In the genomic region with DNA sequence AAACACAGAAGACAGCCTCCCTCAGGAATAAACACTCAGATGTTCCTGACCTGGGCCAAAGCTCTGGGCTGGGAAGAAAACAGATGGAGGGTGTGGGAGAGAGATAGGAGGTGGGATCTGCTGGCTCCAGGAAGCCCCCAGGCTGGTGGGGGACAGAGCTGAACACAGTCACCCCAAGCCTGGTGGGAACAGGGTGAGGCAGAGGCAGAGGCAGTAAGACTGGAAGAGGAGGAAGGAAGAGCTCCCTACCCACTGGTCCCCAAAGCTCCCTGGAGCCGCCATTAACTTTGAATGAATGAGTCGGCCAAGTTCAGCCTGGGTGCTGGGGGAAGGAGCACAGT, we compare ENCODE assay signal across 17 cellular contexts. TPM values are rescaled to one million over a fixed set of nuclear protein-coding genes. Genes with fewer than 3 reads are reported as not detected.
DNase-seq lines count a peak whose midpoint lies in the region; ATAC-seq, FAIRE-seq and TF ChIP-seq lines count a peak whose summit lies in the region.
"Had no signal": no experiment of that assay in that cellular context is flagged by ENCODE, and none has a peak within 500 bp of the region (broad histone marks: within the 10 kb centered on the region; RNA-seq: fewer than 3 reads in every experiment).

No MANE protein-coding gene starts in this region.

- no peaks in the 10 kb centered on the region; the same call in 1 of the 2 replicates for H3K27me3 ChIP-seq in H9 (ENCODE audit: insufficient read depth, low read length)
- peaks cover 25% of the 10 kb centered on the region for H3K27me3 ChIP-seq in astrocyte (ENCODE audit: insufficient read depth, low read length)
- peaks cover 18% of the 10 kb centered on the region for H3K27me3 ChIP-seq in iPS-20b (ENCODE audit: insufficient read depth, low read length)
- H3K27me3 ChIP-seq: BE2C had no signal

- no peak overlapping the region for H4K8ac ChIP-seq in H9 (replicated peaks; ENCODE audit: insufficient read length, low read depth, low read length)

- H3K79me2 ChIP-seq in H9 (ENCODE audit: insufficient read depth, low read length) (no peaks in the 10 kb centered on the region), astrocyte (ENCODE audit: insufficient read depth, low read length) (no peaks in the 10 kb centered on the region)

- H3T11ph ChIP-seq in H9 (ENCODE audit: low read length): no peak overlapping the region

- H3K9ac ChIP-seq in H9 (ENCODE audit: extremely low read depth, insufficient read length, low read length) (no peak overlapping the region), astrocyte (ENCODE audit: low read length) (no peak overlapping the region), iPS-20b (ENCODE audit: low read depth, low read length) (no peak overlapping the region)
- H3K9ac ChIP-seq: KMS-11 had no signal

- no peak for FAIRE-seq in astrocyte (lab: Jason Lieb, UNC)
- FAIRE-seq: H54 had no signal

- H3K18ac ChIP-seq in H9 (ENCODE audit: insufficient read length, low read depth, low read length): no peak overlapping the region

- H3K27me3 Mint-ChIP-seq in H9 (ENCODE audit: low read depth) (peaks cover 40% of the 10 kb centered on the region), astrocyte (ENCODE audit: low read depth, unreplicated experiment) (peaks cover 41% of the 10 kb centered on the region), progenitor cell of endocrine pancreas (peaks cover 24% of the 10 kb centered on the region)
- H3K27me3 Mint-ChIP-seq in stimulated activated memory B cell treated with anti-CD40 and anti-IgM and Interleukin-4, amounts not matched to agents 10 μg/mL and 1 μg/mL and 100 μg/mL, for 72 hours: peaks cover 77% of the 10 kb centered on the region

- H3K56ac ChIP-seq in H9 (ENCODE audit: insufficient read length, low read depth, low read length): no peak overlapping the region

- H2BK5ac ChIP-seq in H9 (ENCODE audit: insufficient read length, low read length): no peak overlapping the region

- DNase-seq in H9: no peak
- DNase-seq in astrocyte (ENCODE audit: low read depth): no peak
- DNase-seq in progenitor cell of endocrine pancreas (ENCODE audit: low spot score, unreplicated experiment): no peak
- no peak for DNase-seq in COLO829 (ENCODE audit: low spot score)
- DNase-seq in hippocampal formation (lab: John Stamatoyannopoulos, UW): no peak
- DNase-seq: BE2C, COR-L47, EL, NCI-H2029, NCI-H2171 treated with DMSO at 0.1 percent for 48 hours, NCI-H748 treated with DMSO at 0.1 percent for 48 hours, PC-9, SJCRH30 had no signal

- no peak overlapping the region for H2AK5ac ChIP-seq in H9 (ENCODE audit: insufficient read length, low read length)

- no peak for ATAC-seq in stimulated activated memory B cell treated with anti-CD40 and anti-IgM and Interleukin-4, amounts not matched to agents 10 μg/mL and 1 μg/mL and 100 μg/mL, for 72 hours

- H2BK120ac ChIP-seq in H9 (ENCODE audit: low read depth, low read length, poor library complexity, severe bottlenecking): no peak overlapping the region

- no peak overlapping the region for H3K27ac Mint-ChIP-seq in H9
- no peak overlapping the region for H3K27ac Mint-ChIP-seq in astrocyte (ENCODE audit: unreplicated experiment)
- peak overlapping the region; percentile 2 for H3K27ac Mint-ChIP-seq in progenitor cell of endocrine pancreas
- no peak overlapping the region for H3K27ac Mint-ChIP-seq in stimulated activated memory B cell treated with anti-CD40 and anti-IgM and Interleukin-4, amounts not matched to agents 10 μg/mL and 1 μg/mL and 100 μg/mL, for 72 hours

- H3K23ac ChIP-seq in H9 (ENCODE audit: insufficient read length, low read depth, low read length): no peak overlapping the region

- H3K14ac ChIP-seq in H9 (ENCODE audit: insufficient read depth, low read length): no peak overlapping the region

- H3K4me3 Mint-ChIP-seq in H9: peak overlapping the region; percentile 61 to 76; a peak in 4 of 5 replicates
- H3K4me3 Mint-ChIP-seq in astrocyte (ENCODE audit: unreplicated experiment): peak overlapping the region; percentile 72
- peak overlapping the region; percentile 70 for H3K4me3 Mint-ChIP-seq in progenitor cell of endocrine pancreas (ENCODE audit: low read depth)
- H3K4me3 Mint-ChIP-seq in stimulated activated memory B cell treated with anti-CD40 and anti-IgM and Interleukin-4, amounts not matched to agents 10 μg/mL and 1 μg/mL and 100 μg/mL, for 72 hours: no peak overlapping the region

- H3K4me1 ChIP-seq in H9 (ENCODE audit: insufficient read depth, low read length) (no peaks in the 10 kb centered on the region; the same call in 1 of the 2 replicates), astrocyte (ENCODE audit: insufficient read depth, low read length) (no peaks in the 10 kb centered on the region), iPS-20b (ENCODE audit: insufficient read depth, low read length) (peaks cover 7% of the 10 kb centered on the region; the same call in 1 of the 2 replicates)
- H3K4me1 ChIP-seq: BE2C, SJCRH30 had no signal

- no peaks in the 10 kb centered on the region for H3K79me1 ChIP-seq in H9 (ENCODE audit: insufficient read depth, low read depth, low read length, poor library complexity, severe bottlenecking)

- H4K20me1 ChIP-seq in H9 (ENCODE audit: control insufficient read depth, insufficient read depth, insufficient read length) (no peaks in the 10 kb centered on the region), astrocyte (ENCODE audit: insufficient read depth, low read length) (peaks cover 3% of the 10 kb centered on the region)

- H2AFZ ChIP-seq in H9 (ENCODE audit: low read length) (no peak overlapping the region), astrocyte (ENCODE audit: low read depth, low read length) (no peak overlapping the region)
- H2AFZ ChIP-seq: PC-9 had no signal

- H3K9me3 ChIP-seq in H9 (ENCODE audit: control insufficient read depth, low read depth, low read length) (no peaks in the 10 kb centered on the region), astrocyte (ENCODE audit: insufficient read depth, low read depth, low read length) (no peaks in the 10 kb centered on the region), iPS-20b (ENCODE audit: insufficient read depth, low read depth, low read length) (no peaks in the 10 kb centered on the region)
- H3K9me3 ChIP-seq: BE2C, SJCRH30 had no signal

- H3K4me1 Mint-ChIP-seq in H9 (peaks cover 27 to 37% of the 10 kb centered on the region in 2 experiments), astrocyte (ENCODE audit: low read depth, unreplicated experiment) (no peaks in the 10 kb centered on the region), progenitor cell of endocrine pancreas (ENCODE audit: low read depth) (peaks cover 7% of the 10 kb centered on the region)
- H3K4me1 Mint-ChIP-seq in stimulated activated memory B cell treated with anti-CD40 and anti-IgM and Interleukin-4, amounts not matched to agents 10 μg/mL and 1 μg/mL and 100 μg/mL, for 72 hours: peaks cover 27% of the 10 kb centered on the region

- H3K4me3 ChIP-seq in astrocyte (ENCODE audit: insufficient read depth, low read depth, low read length) (no peak overlapping the region), iPS-20b (ENCODE audit: low read length) (peak overlapping the region; percentile 44)
- H3K4me3 ChIP-seq: PC-9, SJCRH30 had no signal

- no peak overlapping the region for H3K4ac ChIP-seq in H9 (ENCODE audit: low read depth, low read length)

- H3K4me2 ChIP-seq in H9 (ENCODE audit: insufficient read depth, insufficient read length, low read length): no peak overlapping the region
- no peak overlapping the region for H3K4me2 ChIP-seq in astrocyte (ENCODE audit: low read length)
- H3K4me2 ChIP-seq: KMS-11, PC-9 had no signal

- H3K36me3 Mint-ChIP-seq in H9 (ENCODE audit: insufficient read depth in 1 of 3, low read depth in 3 of 3): no peaks in the 10 kb centered on the region
- no peaks in the 10 kb centered on the region for H3K36me3 Mint-ChIP-seq in astrocyte (ENCODE audit: low read depth, unreplicated experiment)
- no peaks in the 10 kb centered on the region for H3K36me3 Mint-ChIP-seq in progenitor cell of endocrine pancreas (ENCODE audit: insufficient read depth)
- peaks cover 5% of the 10 kb centered on the region for H3K36me3 Mint-ChIP-seq in stimulated activated memory B cell treated with anti-CD40 and anti-IgM and Interleukin-4, amounts not matched to agents 10 μg/mL and 1 μg/mL and 100 μg/mL, for 72 hours

- no peak overlapping the region for H4K5ac ChIP-seq in H9 (ENCODE audit: insufficient read length, low read depth, low read length)

- no peak overlapping the region for H2BK15ac ChIP-seq in H9 (ENCODE audit: low read depth, low read length)

- no peak for TF ChIP-seq CTCF in H9 (conservative IDR thresholded peaks at IDR 0.05)
- TF ChIP-seq CTCF in astrocyte (IDR thresholded peaks at IDR 0.05; ENCODE audit: insufficient read depth, low read depth, low read length): no peak
- TF ChIP-seq CTCF in progenitor cell of endocrine pancreas (IDR thresholded peaks at IDR 0.05; ENCODE audit: unreplicated experiment): no peak

- no peaks in the 10 kb centered on the region for H3K36me3 ChIP-seq in astrocyte (ENCODE audit: insufficient read depth, low read length)
- no peaks in the 10 kb centered on the region for H3K36me3 ChIP-seq in iPS-20b (ENCODE audit: insufficient read depth, low read depth, low read length)
- H3K36me3 ChIP-seq: BE2C, SJCRH30 had no signal

- H4K91ac ChIP-seq in H9 (ENCODE audit: insufficient read length, low read depth, low read length): no peak overlapping the region

- H3K23me2 ChIP-seq in H9 (ENCODE audit: insufficient read length, low read depth, low read length, poor library complexity, severe bottlenecking): peaks cover 10% of the 10 kb centered on the region

- no peak overlapping the region for H2BK20ac ChIP-seq in H9 (ENCODE audit: low read depth, low read length, poor library complexity, severe bottlenecking)

- no CpG with 5 or more reads among the region's 2 CpGs for WGBS in H9 (ENCODE audit: extremely low coverage, insufficient read length, low lambda C conversion rate)

- H3K27ac ChIP-seq in H9 (ENCODE audit: insufficient read length, low read depth, low read length) (no peak overlapping the region), astrocyte (ENCODE audit: low read depth, low read length) (no peak overlapping the region), iPS-20b (ENCODE audit: low read length) (no peak overlapping the region)
- H3K27ac ChIP-seq: KMS-11, PC-9, SJCRH30 had no signal

- no peaks in the 10 kb centered on the region for H3K9me3 Mint-ChIP-seq in H9
- H3K9me3 Mint-ChIP-seq in astrocyte (ENCODE audit: unreplicated experiment): no peaks in the 10 kb centered on the region
- H3K9me3 Mint-ChIP-seq in progenitor cell of endocrine pancreas (ENCODE audit: low read depth): no peaks in the 10 kb centered on the region
- H3K9me3 Mint-ChIP-seq in stimulated activated memory B cell treated with anti-CD40 and anti-IgM and Interleukin-4, amounts not matched to agents 10 μg/mL and 1 μg/mL and 100 μg/mL, for 72 hours: no peaks in the 10 kb centered on the region

- no peak overlapping the region for H2BK12ac ChIP-seq in H9 (ENCODE audit: insufficient read length, low read depth, low read length)

RNA-seq across cellular contexts. Expression of a gene that starts 0.8 kb away (rescaled TPM):
- 8.4 and 9.2 TPM in 2 replicates for total RNA-seq in H9 (2021)
- total RNA-seq in astrocyte: 1.5 and 1.6 TPM in 2 replicates
- 19.6 and 20.3 TPM in 2 replicates for total RNA-seq in progenitor cell of endocrine pancreas
- total RNA-seq: SJCRH30 had no signal

RNA-seq across cellular contexts. Expression of a gene that starts 33.3 kb away (rescaled TPM):
- 117 and 119 TPM in 2 replicates for total RNA-seq in H9 (2021)
- 91.0 and 97.3 TPM in 2 replicates for total RNA-seq in astrocyte
- 80.2 and 84.3 TPM in 2 replicates for total RNA-seq in progenitor cell of endocrine pancreas

RNA-seq across cellular contexts. Expression of a gene that starts 41.9 kb away (rescaled TPM):
- total RNA-seq in H9 (2021): 9.5 and 10.5 TPM in 2 replicates
- 2.6 and 2.8 TPM in 2 replicates for total RNA-seq in astrocyte
- 3.3 and 4.3 TPM in 2 replicates for total RNA-seq in progenitor cell of endocrine pancreas
